In the genomic region with DNA sequence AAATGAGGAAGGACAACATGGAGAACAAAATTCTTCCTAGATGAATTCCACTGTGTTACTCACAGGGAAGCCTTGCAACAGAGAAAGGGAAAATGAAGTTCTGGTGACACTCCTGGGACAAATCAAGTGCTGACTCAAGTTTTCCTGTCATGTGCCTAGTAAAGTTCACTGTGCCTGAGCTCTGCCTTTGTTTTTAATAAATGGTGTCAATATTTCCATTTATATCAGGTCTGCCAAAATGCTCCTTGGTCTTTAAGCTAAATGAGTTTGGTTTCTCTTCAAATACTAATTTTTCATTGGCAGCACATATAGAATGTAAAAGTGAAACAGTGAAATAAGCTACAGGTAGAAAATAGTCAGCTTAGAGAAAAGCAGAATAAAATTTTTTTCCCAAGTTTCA, we compare ENCODE assay signal across 10 cellular contexts. TPM values are rescaled to one million over a fixed set of nuclear protein-coding genes. Genes with fewer than 3 reads are reported as not detected.
DNase-seq lines count a peak whose midpoint lies in the region; ATAC-seq and TF ChIP-seq lines count a peak whose summit lies in the region.
"Had no signal": no experiment of that assay in that cellular context is flagged by ENCODE, and none has a peak within 500 bp of the region (broad histone marks: within the 10 kb centered on the region; RNA-seq: fewer than 3 reads in every experiment).

No MANE protein-coding gene starts in this region.

- no peaks in the 10 kb centered on the region for H4K20me1 ChIP-seq in fibroblast of lung (ENCODE audit: control insufficient read depth, extremely low read depth, insufficient read depth, low read length)

- no peak for TF ChIP-seq CTCF in fibroblast of lung (conservative IDR thresholded peaks at IDR 0.05 in 1 of 2, IDR thresholded peaks at IDR 0.05 in 1 of 2; ENCODE audit: low read depth in 1 of 2, low read length in 2 of 2)
- no peak for TF ChIP-seq CTCF in omental fat pad (IDR thresholded peaks at IDR 0.05)

- no peak overlapping the region for H3K4me3 ChIP-seq in SJSA1
- H3K4me3 ChIP-seq in fibroblast of lung (replicated peaks in 1 of 4; ENCODE audit: control extremely low read depth in 1 of 4, insufficient read depth in 1 of 4, low read depth in 3 of 4, low read length in 4 of 4), result no peak overlapping the region

- H3K4me1 Mint-ChIP-seq in activated CD8-positive, alpha-beta memory T cell treated with anti-CD3 and anti-CD28 coated beads, Interleukin-2, amount 10 ng/mL, durations not matched to agents 7 days and 5 days, result peaks cover 11% of the 10 kb centered on the region

- H3K36me3 ChIP-seq in SJSA1, result peaks cover 29% of the 10 kb centered on the region
- peaks cover 3% of the 10 kb centered on the region for H3K36me3 ChIP-seq in fibroblast of lung (ENCODE audit: control insufficient read depth, insufficient read depth, low read length)

- H3K9me3 ChIP-seq in SJSA1 (replicated peaks), result no peaks in the 10 kb centered on the region
- no peaks in the 10 kb centered on the region for H3K9me3 ChIP-seq in fibroblast of lung (ENCODE audit: control insufficient read depth, insufficient read depth, low read depth, low read length)

- no peak overlapping the region for H3K4me3 Mint-ChIP-seq in activated CD8-positive, alpha-beta memory T cell treated with anti-CD3 and anti-CD28 coated beads, Interleukin-2, amount 10 ng/mL, durations not matched to agents 7 days and 5 days
- H3K4me3 Mint-ChIP-seq: activated B cell treated with CpG ODN at 0.5 μM for 24 hours had no signal

- H3K4me2 ChIP-seq in fibroblast of lung (ENCODE audit: extremely low read depth, insufficient read depth, low read length), result no peak overlapping the region

- no peaks in the 10 kb centered on the region for H3K27me3 Mint-ChIP-seq in activated CD8-positive, alpha-beta memory T cell treated with anti-CD3 and anti-CD28 coated beads, Interleukin-2, amount 10 ng/mL, durations not matched to agents 7 days and 5 days
- H3K27me3 Mint-ChIP-seq: activated B cell treated with CpG ODN at 0.5 μM for 24 hours had no signal

- no peaks in the 10 kb centered on the region for H3K79me2 ChIP-seq in fibroblast of lung (ENCODE audit: control insufficient read depth, insufficient read depth, low read length)

- H3K9ac ChIP-seq in fibroblast of lung (ENCODE audit: insufficient read depth, low read length), result no peak overlapping the region

- H3K27ac ChIP-seq in SJSA1 (peak overlapping the region; percentile 41), fibroblast of lung (ENCODE audit: insufficient read depth, low read length) (no peak overlapping the region)

- peaks cover 14% of the 10 kb centered on the region for H3K4me1 ChIP-seq in SJSA1 (replicated peaks)
- peaks cover 2% of the 10 kb centered on the region for H3K4me1 ChIP-seq in fibroblast of lung (ENCODE audit: control insufficient read depth, extremely low read depth, insufficient read depth, low read length)

- no peak overlapping the region for H3K27ac Mint-ChIP-seq in activated CD8-positive, alpha-beta memory T cell treated with anti-CD3 and anti-CD28 coated beads, Interleukin-2, amount 10 ng/mL, durations not matched to agents 7 days and 5 days
- H3K27ac Mint-ChIP-seq: activated B cell treated with CpG ODN at 0.5 μM for 24 hours had no signal

- H3K27me3 ChIP-seq in SJSA1 (replicated peaks) (no peaks in the 10 kb centered on the region), fibroblast of lung (ENCODE audit: control insufficient read depth, insufficient read depth, low read length) (no peaks in the 10 kb centered on the region)

- H3K36me3 Mint-ChIP-seq in activated CD8-positive, alpha-beta memory T cell treated with anti-CD3 and anti-CD28 coated beads, Interleukin-2, amount 10 ng/mL, durations not matched to agents 7 days and 5 days, result peaks cover 24% of the 10 kb centered on the region

- ATAC-seq in omental fat pad (ENCODE audit: low FRiP score) (peak; percentile 58), GM19452 (IDR thresholded peaks at IDR 0.05; ENCODE audit: unreplicated experiment) (no peak)
- no peak for ATAC-seq in activated CD8-positive, alpha-beta memory T cell treated with anti-CD3 and anti-CD28 coated beads, Interleukin-2, amount 10 ng/mL, durations not matched to agents 7 days and 5 days

- H3K9me3 Mint-ChIP-seq in activated CD8-positive, alpha-beta memory T cell treated with anti-CD3 and anti-CD28 coated beads, Interleukin-2, amount 10 ng/mL, durations not matched to agents 7 days and 5 days (ENCODE audit: low read depth), result no peaks in the 10 kb centered on the region
- H3K9me3 Mint-ChIP-seq: activated B cell treated with CpG ODN at 0.5 μM for 24 hours had no signal

- DNase-seq in AG08395 (ENCODE audit: low spot score), result peak; percentile 82
- DNase-seq in SJSA1 (ENCODE audit: low read depth in 1 of 2, low spot score in 2 of 2), result peak in 1 of 2 experiments; percentile 21
- DNase-seq in fibroblast of lung (ENCODE audit: low read depth in 2 of 2), result peak; percentile 66 to 76
- no peak for DNase-seq in omental fat pad (ENCODE audit: low spot score)
- DNase-seq in activated CD8-positive, alpha-beta memory T cell treated with anti-CD3 and anti-CD28 coated beads, Interleukin-2, amount 10 ng/mL, durations not matched to agents 7 days and 5 days, result no peak
- DNase-seq in AML-193 (lab: John Stamatoyannopoulos, UW), result no peak
- DNase-seq in DMS153 treated with DMSO at 0.1 percent for 48 hours (lab: John Stamatoyannopoulos, UW; ENCODE audit: unreplicated experiment), result no peak
- DNase-seq: activated B cell treated with CpG ODN at 0.5 μM for 24 hours, DMS153 had no signal

- CTCF ChIA-PET in activated CD8-positive, alpha-beta memory T cell treated with anti-CD3 and anti-CD28 coated beads, Interleukin-2, amount 10 ng/mL, durations not matched to agents 7 days and 5 days (lab: Charles Lee), result interaction anchor here (0.9 to 4.4 kb wide), 5 partner anchors 33 to 874 kb away, joined by 3 to 33 read pairs (median 7); partner anchors contain the start of genes ATF1 and COX14

- H2AFZ ChIP-seq in fibroblast of lung (ENCODE audit: low read length), result no peak overlapping the region

RNA-seq across cellular contexts. Expression of gene HIGD1C, which starts 33.0 kb away (rescaled TPM):
- total RNA-seq in SJSA1 (2014; rRNA removed; shearing (Covaris generic)), result not detected in 2 replicates
- total RNA-seq in fibroblast of lung (not detected in 2 replicates), omental fat pad (not detected)
- not detected in 2 replicates for polyA plus RNA-seq in fibroblast of lung
- not detected in 2 replicates for polyA plus RNA-seq in fibroblast of lung (2012)
- polyA minus RNA-seq in fibroblast of lung (ENCODE audit: low replicate concordance), result not detected in 2 replicates
- not detected for total RNA-seq in activated CD8-positive, alpha-beta memory T cell treated with anti-CD3 and anti-CD28 coated beads, Interleukin-2, amount 10 ng/mL, durations not matched to agents 7 days and 5 days
- total RNA-seq: activated B cell treated with CpG ODN at 0.5 μM for 24 hours had no signal

RNA-seq across cellular contexts. Expression of gene SLC11A2, which starts 40.9 kb away (rescaled TPM):
- 19.6 and 40.0 TPM in 2 replicates for total RNA-seq in SJSA1 (2014; rRNA removed; shearing (Covaris generic))
- total RNA-seq in fibroblast of lung (57.5 and 75.0 TPM in 2 replicates), omental fat pad (10 to 100 TPM; 39.6 to 59.6 (median 50.7) TPM)
- 38.6 and 39.3 TPM in 2 replicates for polyA plus RNA-seq in fibroblast of lung
- 19.5 and 22.2 TPM in 2 replicates for polyA plus RNA-seq in fibroblast of lung (2012)
- polyA minus RNA-seq in fibroblast of lung (ENCODE audit: low replicate concordance), result 37.5 and 52.9 TPM in 2 replicates
- 10 to 100 TPM; 38.2 to 42.3 TPM for total RNA-seq in activated CD8-positive, alpha-beta memory T cell treated with anti-CD3 and anti-CD28 coated beads, Interleukin-2, amount 10 ng/mL, durations not matched to agents 7 days and 5 days

Comparison
In these comparisons a context has a peak if more than half of its experiments do, and no peak if none do; other contexts are left out.
1. DNase-seq: peak in AG08395 (single experiment) and fibroblast of lung (2 of 2); none in omental fat pad (single experiment), activated CD8-positive, alpha-beta memory T cell treated with anti-CD3 and anti-CD28 coated beads, Interleukin-2, amount 10 ng/mL, durations not matched to agents 7 days and 5 days (single experiment), AML-193 (0 of 2) and DMS153 treated with DMSO at 0.1 percent for 48 hours (single experiment).